ENCODE assay signal across 17 cellular contexts in the genomic region with DNA sequence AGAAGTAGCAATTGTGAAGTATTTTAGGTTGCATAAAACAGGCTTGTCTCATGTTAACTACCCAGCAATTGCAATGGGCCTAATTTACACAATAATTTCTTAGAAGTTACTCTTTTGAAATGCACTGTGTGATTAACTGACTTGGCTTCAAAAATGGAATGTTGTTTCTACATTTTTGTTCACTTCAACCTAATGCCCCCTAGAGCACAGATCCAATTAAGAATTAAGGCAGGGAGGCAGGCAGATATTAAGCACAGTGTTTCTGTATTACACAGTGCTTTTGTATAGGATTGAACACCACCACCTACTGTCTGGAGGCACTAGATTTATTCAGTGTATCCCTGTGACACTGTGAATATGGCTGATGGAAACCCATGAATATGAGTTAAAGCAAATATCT.
DNase-seq lines count a peak whose midpoint lies in the region; ATAC-seq and TF ChIP-seq lines count a peak whose summit lies in the region.
"Had no signal": no experiment of that assay in that cellular context is flagged by ENCODE, and none has a peak within 500 bp of the region (broad histone marks: within the 10 kb centered on the region; RNA-seq: fewer than 3 reads in every experiment).

No MANE protein-coding gene starts in this region.

- H3K4me3 ChIP-seq in AG09309 (ENCODE audit: control insufficient read depth, low read depth, low read length): no peak overlapping the region
- H3K4me3 ChIP-seq: gastroesophageal sphincter, left ventricle myocardium inferior, Peyer's patch, right lobe of liver had no signal

- ATAC-seq in HG02623 (IDR thresholded peaks at IDR 0.05; ENCODE audit: unreplicated experiment) (no peak), GM19397 (IDR thresholded peaks at IDR 0.05; ENCODE audit: unreplicated experiment) (no peak)
- ATAC-seq: gastroesophageal sphincter, right lobe of liver had no signal

- TF ChIP-seq CTCF in AG09309 (IDR thresholded peaks at IDR 0.05; ENCODE audit: control insufficient read depth, insufficient read depth, low read depth, low read length, missing control alignments): peak; percentile 6

- peak; percentile 7 for DNase-seq in AG09309 (ENCODE audit: low read depth)
- DNase-seq in GM04503 (ENCODE audit: low read depth): peak; percentile 31
- peak; percentile 75 for DNase-seq in NCI-H82 (lab: John Stamatoyannopoulos, UW)
- peak; percentile 59 for DNase-seq in fibroblast of gingiva (ENCODE audit: low read depth)
- no peak for DNase-seq in activated naive CD4-positive, alpha-beta T cell treated with anti-CD3 and anti-CD28 coated beads, Interleukin-2, amount 50 U/mL, for 16 hours
- no peak for DNase-seq in SW480 (ENCODE audit: low spot score)
- DNase-seq: activated effector memory CD4-positive, alpha-beta T cell treated with Interleukin-2 at 50 U/mL for 16 hours; amygdala; DMS153; left ventricle myocardium inferior; NCI-H2081; Peyer's patch; right lobe of liver; stimulated activated CD4-positive, alpha-beta T cell treated with anti-CD3 and anti-CD28 coated beads, Interleukin-1b, Interleukin-23, amount 100 ng/mL, for 48 hours had no signal

Comparison
In these comparisons a context has a peak if more than half of its experiments do, and no peak if none do; other contexts are left out.
1. DNase-seq: peak in AG09309 (single experiment), GM04503 (single experiment), NCI-H82 (single experiment) and fibroblast of gingiva (single experiment); none in activated naive CD4-positive, alpha-beta T cell treated with anti-CD3 and anti-CD28 coated beads, Interleukin-2, amount 50 U/mL, for 16 hours (single experiment) and SW480 (single experiment).